11 cellular contexts compared by ENCODE assay signal in the genomic region with DNA sequence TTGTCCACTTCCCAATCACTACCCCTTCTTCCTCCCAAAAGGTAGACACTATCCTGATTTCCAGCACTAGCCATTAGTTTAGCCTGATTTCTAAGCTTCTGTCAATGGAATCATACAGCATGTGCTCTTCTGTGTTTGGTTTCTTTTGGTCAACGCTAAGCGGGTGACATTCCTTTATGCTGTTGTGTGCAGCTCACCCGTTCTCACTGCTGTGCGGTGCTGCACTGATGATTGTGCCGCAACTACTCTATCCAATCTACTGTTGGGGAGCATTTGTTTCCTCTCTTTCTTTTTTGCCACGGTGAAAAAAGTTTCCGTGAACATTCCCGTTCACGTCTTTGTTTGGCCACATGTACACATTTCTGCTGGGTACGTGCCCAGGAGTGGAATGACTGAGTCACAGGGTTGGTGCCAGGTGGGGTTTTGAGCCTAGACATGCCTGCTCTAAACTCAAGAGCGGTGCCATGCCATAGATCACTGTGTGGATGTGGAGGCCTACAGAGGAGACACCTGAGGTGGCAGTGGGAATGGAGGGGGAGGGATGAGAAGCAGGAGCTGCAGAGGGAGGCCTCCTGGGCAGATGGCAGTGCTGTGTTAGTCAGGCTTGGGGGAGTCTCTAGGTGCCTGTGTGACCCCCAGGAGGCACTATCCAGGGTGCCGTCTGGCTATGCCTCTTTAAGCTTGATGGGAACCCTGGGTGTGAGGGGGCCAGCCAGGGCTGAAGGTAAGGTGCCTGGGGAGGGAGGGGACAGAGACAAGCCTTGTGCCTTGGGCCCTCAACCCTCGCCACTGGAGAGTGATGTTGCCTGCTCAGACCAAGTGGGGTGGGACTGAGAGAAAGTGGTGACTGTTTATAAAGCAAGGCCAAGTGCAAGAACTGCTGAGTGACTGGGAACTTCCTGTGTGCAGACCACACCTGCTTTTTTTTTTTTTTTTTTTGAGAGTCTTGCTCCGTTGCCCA. TPM values are rescaled to one million over a fixed set of nuclear protein-coding genes. Genes with fewer than 3 reads are reported as not detected.
DNase-seq lines count a peak whose midpoint lies in the region; ATAC-seq and TF ChIP-seq lines count a peak whose summit lies in the region.
"Had no signal": no experiment of that assay in that cellular context is flagged by ENCODE, and none has a peak within 500 bp of the region (broad histone marks: within the 10 kb centered on the region; RNA-seq: fewer than 3 reads in every experiment).

No MANE protein-coding gene starts in this region.

- TF ChIP-seq CTCF in MCF 10A (IDR thresholded peaks at IDR 0.05; ENCODE audit: unreplicated experiment): no peak
- TF ChIP-seq CTCF in breast epithelium (IDR thresholded peaks at IDR 0.05): no peak
- TF ChIP-seq CTCF in brain microvascular endothelial cell (IDR thresholded peaks at IDR 0.05; ENCODE audit: low read depth, low read length, missing control alignments): peak; percentile 7

- H3K4me3 ChIP-seq in breast epithelium (no peak overlapping the region), brain microvascular endothelial cell (ENCODE audit: low read depth, low read length) (no peak overlapping the region)

- POLR2A ChIA-PET in MCF 10A (lab: Yijun Ruan, JAX): interaction anchor here (0.9 to 3.4 kb wide), 3 partner anchors 10 to 48 kb away, joined by 3 to 16 read pairs (median 5); no protein-coding TSS in a partner anchor

- no peak overlapping the region for H3K4me3 Mint-ChIP-seq in MCF 10A (ENCODE audit: unreplicated experiment)
- no peak overlapping the region for H3K4me3 Mint-ChIP-seq in stimulated activated naive B cell treated with anti-CD40 and anti-IgM and Interleukin-4, amounts not matched to agents 10 μg/mL and 1 μg/mL and 100 μg/mL, for 72 hours

- H3K27ac Mint-ChIP-seq in MCF 10A (ENCODE audit: low read depth, unreplicated experiment): peak overlapping the region; percentile 87
- peak overlapping the region; percentile 59 for H3K27ac Mint-ChIP-seq in stimulated activated naive B cell treated with anti-CD40 and anti-IgM and Interleukin-4, amounts not matched to agents 10 μg/mL and 1 μg/mL and 100 μg/mL, for 72 hours

- peaks cover 12% of the 10 kb centered on the region for H3K36me3 Mint-ChIP-seq in MCF 10A (ENCODE audit: insufficient read depth, unreplicated experiment)
- H3K36me3 Mint-ChIP-seq in stimulated activated naive B cell treated with anti-CD40 and anti-IgM and Interleukin-4, amounts not matched to agents 10 μg/mL and 1 μg/mL and 100 μg/mL, for 72 hours: no peaks in the 10 kb centered on the region

- CTCF ChIA-PET in MCF 10A (lab: Yijun Ruan, JAX): interaction anchor here (0.5 to 1.3 kb wide), 5 partner anchors 10 to 270 kb away, joined by 3 read pairs; no protein-coding TSS in a partner anchor

- H3K9me3 ChIP-seq in breast epithelium: no peaks in the 10 kb centered on the region

- ATAC-seq in HG03460 (IDR thresholded peaks at IDR 0.05; ENCODE audit: unreplicated experiment): peak; percentile 71
- ATAC-seq in stimulated activated naive B cell treated with anti-CD40 and anti-IgM and Interleukin-4, amounts not matched to agents 10 μg/mL and 1 μg/mL and 100 μg/mL, for 72 hours (replicated peaks): peak; percentile 71 to 77

- DNase-seq in MCF 10A (ENCODE audit: unreplicated experiment) (peak; percentile 79), breast epithelium (ENCODE audit: low spot score in 2 of 2) (no peak), brain microvascular endothelial cell (peak; percentile 41), activated gamma-delta T cell treated with Interleukin-2 at 50 U/mL for 16 hours (no peak)
- no peak for DNase-seq in stimulated activated naive B cell treated with anti-CD40 and anti-IgM and Interleukin-4, amounts not matched to agents 10 μg/mL and 1 μg/mL and 100 μg/mL, for 72 hours
- no peak for DNase-seq in stimulated activated CD4-positive, alpha-beta T cell treated with anti-CD3 and anti-CD28 coated beads, Interleukin-2, amount 100 ng/mL, for 24 hours
- no peak for DNase-seq in effector CD4-positive, alpha-beta T cell
- DNase-seq: caudate nucleus, NCI-H446 treated with DMSO at 0.1 percent for 48 hours had no signal

- in situ Hi-C loops in brain microvascular endothelial cell (cut with HindIII; ENCODE audit: low pct_ligation_motif_present, low sequenced_read_pairs): no loop called here

- no peaks in the 10 kb centered on the region for H3K4me1 ChIP-seq in breast epithelium

- H3K27me3 ChIP-seq in breast epithelium: no peaks in the 10 kb centered on the region
- H3K27me3 ChIP-seq in brain microvascular endothelial cell (replicated peaks): no peaks in the 10 kb centered on the region

- intact Hi-C loops in MCF 10A (cut with micrococcal nuclease): loop anchor here (10.0 kb wide), 1 partner anchor 98 kb away; no protein-coding TSS in a partner anchor
- intact Hi-C loops in breast epithelium (cut with DNase I; ENCODE audit: low total_unique reads): no loop called here

- no peaks in the 10 kb centered on the region for H3K9me3 Mint-ChIP-seq in MCF 10A (ENCODE audit: unreplicated experiment)
- H3K9me3 Mint-ChIP-seq in stimulated activated naive B cell treated with anti-CD40 and anti-IgM and Interleukin-4, amounts not matched to agents 10 μg/mL and 1 μg/mL and 100 μg/mL, for 72 hours: no peaks in the 10 kb centered on the region

- no peak for TF ChIP-seq POLR2A in breast epithelium (IDR thresholded peaks at IDR 0.05)

- peaks cover 65% of the 10 kb centered on the region for H3K4me1 Mint-ChIP-seq in MCF 10A (ENCODE audit: insufficient read depth, unreplicated experiment)
- H3K4me1 Mint-ChIP-seq in stimulated activated naive B cell treated with anti-CD40 and anti-IgM and Interleukin-4, amounts not matched to agents 10 μg/mL and 1 μg/mL and 100 μg/mL, for 72 hours: peaks cover 45 to 57% of the 10 kb centered on the region in 2 donors

- H3K36me3 ChIP-seq in breast epithelium: no peaks in the 10 kb centered on the region
- no peaks in the 10 kb centered on the region for H3K36me3 ChIP-seq in brain microvascular endothelial cell (replicated peaks)

- H3K27me3 Mint-ChIP-seq in MCF 10A (ENCODE audit: insufficient read depth, unreplicated experiment): no peaks in the 10 kb centered on the region
- no peaks in the 10 kb centered on the region for H3K27me3 Mint-ChIP-seq in stimulated activated naive B cell treated with anti-CD40 and anti-IgM and Interleukin-4, amounts not matched to agents 10 μg/mL and 1 μg/mL and 100 μg/mL, for 72 hours

- BruUV-seq in MCF 10A (replicated peaks; lab: Mats Ljungman, UMichigan): no TSS peak

- no peak overlapping the region for H3K27ac ChIP-seq in breast epithelium
- H3K27ac ChIP-seq in brain microvascular endothelial cell: peak overlapping the region; percentile 87
- H3K27ac ChIP-seq: C4-2B had no signal

RNA-seq across cellular contexts. Expression of a gene that starts 11.4 kb away (rescaled TPM):
- total RNA-seq in MCF 10A (2022) (3.1 TPM in 2 replicates), breast epithelium (1 to 10 TPM; 3.3 to 5.3 (median 3.8) TPM)

Comparison
In these comparisons a context has a peak if more than half of its experiments do, and no peak if none do; other contexts are left out.
1. DNase-seq: peak in MCF 10A (single experiment) and brain microvascular endothelial cell (single experiment); none in breast epithelium (0 of 2), stimulated activated naive B cell treated with anti-CD40 and anti-IgM and Interleukin-4, amounts not matched to agents 10 μg/mL and 1 μg/mL and 100 μg/mL, for 72 hours (single experiment), stimulated activated CD4-positive, alpha-beta T cell treated with anti-CD3 and anti-CD28 coated beads, Interleukin-2, amount 100 ng/mL, for 24 hours (0 of 2), activated gamma-delta T cell treated with Interleukin-2 at 50 U/mL for 16 hours (single experiment) and effector CD4-positive, alpha-beta T cell (single experiment).